In genomic region chr16:23563186-23563585, GRCh38 we compare ENCODE assay signal across 19 cellular contexts. TPM values are rescaled to one million over a fixed set of nuclear protein-coding genes. Genes with fewer than 3 reads are reported as not detected.
DNase-seq lines count a peak whose midpoint lies in the region; ATAC-seq, FAIRE-seq and TF ChIP-seq lines count a peak whose summit lies in the region.
"Had no signal": no experiment of that assay in that cellular context is flagged by ENCODE, and none has a peak within 500 bp of the region (broad histone marks: within the 10 kb centered on the region; RNA-seq: fewer than 3 reads in every experiment).

No MANE protein-coding gene starts in this region.

- FAIRE-seq in astrocyte (lab: Jason Lieb, UNC): no peak
- FAIRE-seq: A549, GM12892, GM18507 had no signal

- H3K27me3 Mint-ChIP-seq in astrocyte (ENCODE audit: low read depth, unreplicated experiment) (no peaks in the 10 kb centered on the region), nephron progenitor cell (ENCODE audit: low read depth, poor library complexity) (no peaks in the 10 kb centered on the region)
- H3K27me3 Mint-ChIP-seq: CD4-positive, alpha-beta memory T cell had no signal

- H3K27ac Mint-ChIP-seq in astrocyte (ENCODE audit: unreplicated experiment) (no peak overlapping the region), nephron progenitor cell (peak overlapping the region; percentile 90)

- H3K9ac ChIP-seq in astrocyte (ENCODE audit: low read length) (no peak overlapping the region), skeletal muscle tissue (ENCODE audit: low read depth in 1 of 3, low read length in 3 of 3) (peak overlapping the region in 2 of 3 donors; percentile 4 to 61)
- H3K9ac ChIP-seq: BLaER1, GM23248 had no signal

- no peaks in the 10 kb centered on the region for H3K27me3 ChIP-seq in astrocyte (ENCODE audit: insufficient read depth, low read length)
- H3K27me3 ChIP-seq in skeletal muscle tissue (ENCODE audit: control insufficient read depth in 3 of 3, insufficient read depth in 3 of 3, low read length in 3 of 3): no peaks in the 10 kb centered on the region
- H3K27me3 ChIP-seq in ascending aorta: no peaks in the 10 kb centered on the region
- H3K27me3 ChIP-seq: BLaER1 had no signal

- H3K4me1 ChIP-seq in astrocyte (ENCODE audit: insufficient read depth, low read length) (peaks cover 8% of the 10 kb centered on the region), skeletal muscle tissue (ENCODE audit: control insufficient read depth in 3 of 3, insufficient read depth in 3 of 3, low read length in 3 of 3) (peaks cover 64 to 67% (median 67%) of the 10 kb centered on the region in 3 donors), ascending aorta (peaks cover 4 to 12% of the 10 kb centered on the region in 2 donors)

- H3K4me3 Mint-ChIP-seq in astrocyte (ENCODE audit: unreplicated experiment): peak overlapping the region; percentile 56
- no peak overlapping the region for H3K4me3 Mint-ChIP-seq in nephron progenitor cell
- H3K4me3 Mint-ChIP-seq: CD14-positive monocyte; CD4-positive, alpha-beta memory T cell had no signal

- H3K9me3 Mint-ChIP-seq in astrocyte (ENCODE audit: unreplicated experiment) (no peaks in the 10 kb centered on the region), nephron progenitor cell (no peaks in the 10 kb centered on the region)
- H3K9me3 Mint-ChIP-seq: CD4-positive, alpha-beta memory T cell had no signal

- H3K9me3 ChIP-seq in astrocyte (ENCODE audit: insufficient read depth, low read depth, low read length) (no peaks in the 10 kb centered on the region), skeletal muscle tissue (ENCODE audit: control insufficient read depth in 3 of 3, low read length in 3 of 3) (no peaks in the 10 kb centered on the region), ascending aorta (no peaks in the 10 kb centered on the region)
- H3K9me3 ChIP-seq: A549, BLaER1, HAP-1 had no signal

- TF ChIP-seq CTCF in astrocyte (IDR thresholded peaks at IDR 0.05; ENCODE audit: insufficient read depth, low read depth, low read length): no peak
- TF ChIP-seq CTCF in nephron progenitor cell (IDR thresholded peaks at IDR 0.05): no peak
- no peak for TF ChIP-seq CTCF in ascending aorta (IDR thresholded peaks at IDR 0.05)

- DNase-seq in astrocyte (ENCODE audit: low read depth) (no peak), nephron progenitor cell (peak; percentile 7), ascending aorta (ENCODE audit: low spot score in 2 of 2) (no peak), 8988T (no peak)
- DNase-seq: CD4-positive, alpha-beta memory T cell; DMS153; DMS79; GDM1; GM23248; IMR-90 had no signal

- peaks cover 36% of the 10 kb centered on the region for H3K36me3 Mint-ChIP-seq in astrocyte (ENCODE audit: low read depth, unreplicated experiment)
- H3K36me3 Mint-ChIP-seq in nephron progenitor cell (ENCODE audit: low read depth): peaks cover 63% of the 10 kb centered on the region

- no peak overlapping the region for H3K4me2 ChIP-seq in astrocyte (ENCODE audit: low read length)
- H3K4me2 ChIP-seq: A549, BLaER1 had no signal

- no peak for ATAC-seq in HG03520 (IDR thresholded peaks at IDR 0.05; ENCODE audit: unreplicated experiment)
- ATAC-seq: A549 had no signal

- no peak overlapping the region for H2AFZ ChIP-seq in astrocyte (ENCODE audit: low read depth, low read length)
- H2AFZ ChIP-seq: GM23248 had no signal

- H3K79me2 ChIP-seq in astrocyte (ENCODE audit: insufficient read depth, low read length): peaks cover 47% of the 10 kb centered on the region

- H3K27ac ChIP-seq in astrocyte (ENCODE audit: low read depth, low read length): no peak overlapping the region
- peak overlapping the region; percentile 12 for H3K27ac ChIP-seq in skeletal muscle tissue (ENCODE audit: low read depth, low read length)
- H3K27ac ChIP-seq in ascending aorta: no peak overlapping the region
- H3K27ac ChIP-seq: A549, BLaER1, GM23248, HL-60 had no signal

- H3K4me3 ChIP-seq in astrocyte (ENCODE audit: insufficient read depth, low read depth, low read length) (no peak overlapping the region), skeletal muscle tissue (ENCODE audit: low read length in 3 of 3) (no peak overlapping the region), ascending aorta (no peak overlapping the region)
- H3K4me3 ChIP-seq: A549, BLaER1, GM23248, HAP-1 had no signal

- H4K20me1 ChIP-seq in astrocyte (ENCODE audit: insufficient read depth, low read length): peaks cover 81% of the 10 kb centered on the region

- H3K4me1 Mint-ChIP-seq in astrocyte (ENCODE audit: low read depth, unreplicated experiment) (peaks cover 33% of the 10 kb centered on the region), nephron progenitor cell (peaks cover 21% of the 10 kb centered on the region)

- intact Hi-C loops in ascending aorta (cut with DNase I): no loop called here

- H3K36me3 ChIP-seq in astrocyte (ENCODE audit: insufficient read depth, low read length): peaks cover 70% of the 10 kb centered on the region
- peaks cover 60 to 73% (median 71%) of the 10 kb centered on the region in 3 donors for H3K36me3 ChIP-seq in skeletal muscle tissue (ENCODE audit: control insufficient read depth in 3 of 3, insufficient read depth in 3 of 3, low read length in 3 of 3)
- peaks cover 77 to 89% of the 10 kb centered on the region in 2 donors for H3K36me3 ChIP-seq in ascending aorta

RNA-seq across cellular contexts. Expression of gene UBFD1, which starts 5.7 kb away (rescaled TPM):
- total RNA-seq in astrocyte (144 and 146 TPM in 2 replicates), skeletal muscle tissue (36.5 TPM), ascending aorta (51.8 TPM)

RNA-seq across cellular contexts. Expression of gene EARS2, which starts 6.0 kb away (rescaled TPM):
- total RNA-seq in astrocyte: 19.4 and 24.4 TPM in 2 replicates
- 26.1 TPM for total RNA-seq in skeletal muscle tissue
- total RNA-seq in ascending aorta: 16.8 TPM

RNA-seq across cellular contexts. Expression of gene NDUFAB1, which starts 32.9 kb away (rescaled TPM):
- total RNA-seq in astrocyte: 92.5 and 93.1 TPM in 2 replicates
- 111 TPM for total RNA-seq in skeletal muscle tissue
- 71.4 TPM for total RNA-seq in ascending aorta

RNA-seq across cellular contexts. Expression of gene GGA2, which starts 52.9 kb away (rescaled TPM):
- total RNA-seq in astrocyte (74.2 and 84.0 TPM in 2 replicates), skeletal muscle tissue (31.8 TPM), ascending aorta (10.7 TPM)
